In the genomic region with DNA sequence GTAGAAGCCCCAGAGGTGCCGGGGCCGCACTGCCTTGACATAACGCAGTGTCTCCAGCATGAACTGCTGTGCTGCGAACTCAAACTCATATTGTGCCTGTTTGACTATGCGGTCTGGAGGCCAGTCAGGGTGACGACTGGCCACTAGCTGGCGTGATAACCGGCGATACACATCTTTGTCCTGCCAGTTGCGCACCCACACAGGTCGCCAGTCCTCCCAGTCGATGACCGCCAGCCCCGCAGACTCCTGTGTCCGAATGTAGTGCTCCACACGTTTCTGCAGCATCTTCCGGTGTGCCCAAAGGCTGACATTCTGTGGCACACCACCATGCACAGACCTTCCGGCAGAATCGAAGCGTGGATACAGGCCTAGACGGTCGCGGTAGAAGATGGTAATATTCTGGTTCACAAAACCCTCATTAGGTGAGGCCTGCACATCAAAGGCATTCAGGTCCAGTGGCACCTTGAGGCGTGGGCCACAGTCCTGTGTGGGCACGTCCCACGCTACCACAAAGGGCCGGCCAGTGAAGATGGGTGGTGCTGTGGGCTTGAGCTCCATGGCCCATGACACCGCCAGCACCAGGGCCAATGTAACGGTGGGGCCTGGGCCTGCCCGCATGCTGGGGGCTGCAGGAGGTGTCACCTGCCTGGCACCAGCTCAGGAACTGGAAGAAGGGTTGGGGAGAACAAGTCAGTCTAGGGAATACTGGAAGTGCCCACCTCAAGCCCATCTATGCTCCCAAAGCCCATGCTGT, we compare ENCODE assay signal across 1 cellular context.
TF ChIP-seq lines count a peak whose summit lies in the region.

No MANE protein-coding gene starts in this region.

TF ChIP-seq in HEK293, 187 proteins besides CTCF, POLR2A, EP300 and RAD21 (continued from another document):
- TF ChIP-seq, protein P1, sequence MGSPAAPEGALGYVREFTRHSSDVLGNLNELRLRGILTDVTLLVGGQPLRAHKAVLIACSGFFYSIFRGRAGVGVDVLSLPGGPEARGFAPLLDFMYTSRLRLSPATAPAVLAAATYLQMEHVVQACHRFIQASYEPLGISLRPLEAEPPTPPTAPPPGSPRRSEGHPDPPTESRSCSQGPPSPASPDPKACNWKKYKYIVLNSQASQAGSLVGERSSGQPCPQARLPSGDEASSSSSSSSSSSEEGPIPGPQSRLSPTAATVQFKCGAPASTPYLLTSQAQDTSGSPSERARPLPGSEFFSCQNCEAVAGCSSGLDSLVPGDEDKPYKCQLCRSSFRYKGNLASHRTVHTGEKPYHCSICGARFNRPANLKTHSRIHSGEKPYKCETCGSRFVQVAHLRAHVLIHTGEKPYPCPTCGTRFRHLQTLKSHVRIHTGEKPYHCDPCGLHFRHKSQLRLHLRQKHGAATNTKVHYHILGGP (tag by site-specific recombination; IDR thresholded peaks at IDR 0.05), result no peak
- TF ChIP-seq, protein P2, sequence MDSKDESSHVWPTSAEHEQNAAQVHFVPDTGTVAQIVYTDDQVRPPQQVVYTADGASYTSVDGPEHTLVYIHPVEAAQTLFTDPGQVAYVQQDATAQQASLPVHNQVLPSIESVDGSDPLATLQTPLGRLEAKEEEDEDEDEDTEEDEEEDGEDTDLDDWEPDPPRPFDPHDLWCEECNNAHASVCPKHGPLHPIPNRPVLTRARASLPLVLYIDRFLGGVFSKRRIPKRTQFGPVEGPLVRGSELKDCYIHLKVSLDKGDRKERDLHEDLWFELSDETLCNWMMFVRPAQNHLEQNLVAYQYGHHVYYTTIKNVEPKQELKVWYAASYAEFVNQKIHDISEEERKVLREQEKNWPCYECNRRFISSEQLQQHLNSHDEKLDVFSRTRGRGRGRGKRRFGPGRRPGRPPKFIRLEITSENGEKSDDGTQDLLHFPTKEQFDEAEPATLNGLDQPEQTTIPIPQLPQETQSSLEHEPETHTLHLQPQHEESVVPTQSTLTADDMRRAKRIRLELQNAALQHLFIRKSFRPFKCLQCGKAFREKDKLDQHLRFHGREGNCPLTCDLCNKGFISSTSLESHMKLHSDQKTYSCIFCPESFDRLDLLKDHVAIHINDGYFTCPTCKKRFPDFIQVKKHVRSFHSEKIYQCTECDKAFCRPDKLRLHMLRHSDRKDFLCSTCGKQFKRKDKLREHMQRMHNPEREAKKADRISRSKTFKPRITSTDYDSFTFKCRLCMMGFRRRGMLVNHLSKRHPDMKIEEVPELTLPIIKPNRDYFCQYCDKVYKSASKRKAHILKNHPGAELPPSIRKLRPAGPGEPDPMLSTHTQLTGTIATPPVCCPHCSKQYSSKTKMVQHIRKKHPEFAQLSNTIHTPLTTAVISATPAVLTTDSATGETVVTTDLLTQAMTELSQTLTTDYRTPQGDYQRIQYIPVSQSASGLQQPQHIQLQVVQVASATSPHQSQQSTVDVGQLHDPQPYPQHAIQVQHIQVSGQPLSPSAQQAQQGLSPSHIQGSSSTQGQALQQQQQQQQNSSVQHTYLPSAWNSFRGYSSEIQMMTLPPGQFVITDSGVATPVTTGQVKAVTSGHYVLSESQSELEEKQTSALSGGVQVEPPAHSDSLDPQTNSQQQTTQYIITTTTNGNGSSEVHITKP (tag by site-specific recombination; IDR thresholded peaks at IDR 0.05), result no peak
- no peak for TF ChIP-seq ZNF416 (tag by site-specific recombination; IDR thresholded peaks at IDR 0.05)
- TF ChIP-seq, protein P3, sequence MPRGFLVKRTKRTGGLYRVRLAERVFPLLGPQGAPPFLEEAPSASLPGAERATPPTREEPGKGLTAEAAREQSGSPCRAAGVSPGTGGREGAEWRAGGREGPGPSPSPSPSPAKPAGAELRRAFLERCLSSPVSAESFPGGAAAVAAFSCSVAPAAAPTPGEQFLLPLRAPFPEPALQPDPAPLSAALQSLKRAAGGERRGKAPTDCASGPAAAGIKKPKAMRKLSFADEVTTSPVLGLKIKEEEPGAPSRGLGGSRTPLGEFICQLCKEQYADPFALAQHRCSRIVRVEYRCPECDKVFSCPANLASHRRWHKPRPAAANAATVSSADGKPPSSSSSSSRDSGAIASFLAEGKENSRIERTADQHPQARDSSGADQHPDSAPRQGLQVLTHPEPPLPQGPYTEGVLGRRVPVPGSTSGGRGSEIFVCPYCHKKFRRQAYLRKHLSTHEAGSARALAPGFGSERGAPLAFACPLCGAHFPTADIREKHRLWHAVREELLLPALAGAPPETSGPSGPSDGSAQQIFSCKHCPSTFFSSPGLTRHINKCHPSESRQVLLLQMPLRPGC (tag by site-specific recombination; IDR thresholded peaks at IDR 0.05), result no peak
- no peak for TF ChIP-seq ZFP3 (tag by site-specific recombination; IDR thresholded peaks at IDR 0.05; ENCODE audit: low read depth)
- no peak for TF ChIP-seq ZNF184 (tag by site-specific recombination; IDR thresholded peaks at IDR 0.05)
